Comparison of ENCODE assay signal across 8 cellular contexts in the genomic region with DNA sequence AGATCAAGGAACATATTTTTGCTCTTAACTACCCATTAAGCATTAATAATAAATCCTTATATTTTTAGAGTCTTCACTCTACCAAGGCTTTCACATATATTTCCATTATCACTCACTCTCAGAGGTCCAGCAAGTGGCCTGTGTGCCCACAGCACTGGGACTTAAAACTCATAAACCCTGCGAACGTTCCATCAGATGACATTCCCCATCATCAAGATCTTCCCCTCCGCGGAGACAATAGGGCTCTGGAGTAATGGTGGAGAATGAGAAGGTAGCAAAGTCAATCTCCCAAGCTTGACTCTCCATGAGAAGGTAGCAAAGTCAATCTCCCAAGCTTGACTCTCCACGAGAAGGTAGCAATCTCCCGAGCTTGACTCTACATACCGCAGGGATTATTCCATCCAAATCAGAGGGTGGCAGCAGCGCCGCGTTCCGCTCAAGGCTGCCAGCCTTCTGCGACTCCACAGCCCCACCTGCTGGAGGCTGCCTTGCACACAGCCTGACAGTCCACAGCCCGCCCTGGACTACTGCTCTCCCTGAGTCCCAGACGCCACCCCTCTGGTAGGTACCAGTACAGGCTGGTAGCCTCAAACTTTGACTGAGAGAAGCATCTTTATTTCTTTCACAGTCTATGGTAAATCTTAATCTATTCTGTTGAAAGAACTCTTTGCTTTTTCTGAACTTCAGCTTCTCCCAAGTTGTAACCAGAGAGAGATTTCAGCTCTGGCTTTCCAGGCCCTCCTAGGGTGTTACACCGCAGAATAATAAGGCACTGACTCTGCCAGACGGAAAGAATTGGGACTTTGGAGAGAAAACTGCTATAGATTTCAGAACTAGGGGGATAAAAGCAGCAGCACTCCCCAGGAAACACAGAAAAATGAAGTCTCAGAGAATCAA. TPM values are rescaled to one million over a fixed set of nuclear protein-coding genes. Genes with fewer than 3 reads are reported as not detected.
DNase-seq lines count a peak whose midpoint lies in the region; ATAC-seq and TF ChIP-seq lines count a peak whose summit lies in the region.

No MANE protein-coding gene starts in this region.

- H2AFZ ChIP-seq in OCI-LY3 (ENCODE audit: low read depth, low read length): no peak overlapping the region; the same call in 1 of the 2 replicates

- H3K36me3 Mint-ChIP-seq in naive thymus-derived CD4-positive, alpha-beta T cell: no peaks in the 10 kb centered on the region

- peaks cover 12% of the 10 kb centered on the region for H3K27me3 ChIP-seq in OCI-LY3 (ENCODE audit: low read depth, low read length)
- H3K27me3 ChIP-seq in naive thymus-derived CD4-positive, alpha-beta T cell (ENCODE audit: control insufficient read depth in 2 of 2, insufficient read depth in 2 of 2, low read length in 2 of 2): peaks cover 0 to 4% of the 10 kb centered on the region in 2 donors

- peak overlapping the region in 2 of 10 donors; percentile 39 to 52 for H3K4me3 Mint-ChIP-seq in naive thymus-derived CD4-positive, alpha-beta T cell

- intact Hi-C loops in naive thymus-derived CD4-positive, alpha-beta T cell (cut with micrococcal nuclease): loop anchor here (2.0 to 10.0 kb wide), 3 partner anchors 71 to 887 kb away; no protein-coding TSS in a partner anchor

- H3K4me3 ChIP-seq in OCI-LY3 (ENCODE audit: low read length) (peak overlapping the region; percentile 43), epithelial cell of proximal tubule (ENCODE audit: low read depth, low read length) (no peak overlapping the region)
- H3K4me3 ChIP-seq in naive thymus-derived CD4-positive, alpha-beta T cell (ENCODE audit: low read length): no peak overlapping the region

- H3K9ac ChIP-seq in OCI-LY3 (ENCODE audit: low read length): no peak overlapping the region

- peaks cover 5% of the 10 kb centered on the region; the same call in 1 of the 2 replicates for H3K4me1 ChIP-seq in OCI-LY3 (ENCODE audit: low read length)
- peaks cover 0 to 4% of the 10 kb centered on the region in 2 donors for H3K4me1 ChIP-seq in naive thymus-derived CD4-positive, alpha-beta T cell (ENCODE audit: control insufficient read depth in 2 of 2, insufficient read depth in 2 of 2, low read length in 2 of 2)

- peak overlapping the region; percentile 68 for H3K4me2 ChIP-seq in OCI-LY3 (ENCODE audit: low read length)

- DNase-seq in DMS 273 (lab: John Stamatoyannopoulos, UW; ENCODE audit: unreplicated experiment): peak; percentile 92
- peak in 71 of 76 experiments; percentile 7 to 87 (median 64) for DNase-seq in HUDEP-2 (lab: John Stamatoyannopoulos, UW; ENCODE audit: unreplicated experiment in 76 of 76)
- peak; percentile 81 for DNase-seq in activated T-cell treated with anti-CD3 and anti-CD28 coated beads for 1 hour (ENCODE audit: low read depth)
- no peak for DNase-seq in epithelial cell of proximal tubule (ENCODE audit: low read depth)
- peak; percentile 52 to 87 (median 76) for DNase-seq in naive thymus-derived CD4-positive, alpha-beta T cell
- DNase-seq in stimulated activated CD8-positive, alpha-beta memory T cell treated with anti-CD3 and anti-CD28 coated beads, Interleukin-7, amount 100 ng/mL, for 4 hours (ENCODE audit: low read depth in 2 of 2): peak; percentile 61 to 62

- no peak overlapping the region for H3K27ac ChIP-seq in OCI-LY3 (ENCODE audit: low read length)
- no peak overlapping the region for H3K27ac ChIP-seq in naive thymus-derived CD4-positive, alpha-beta T cell (ENCODE audit: low read depth, low read length)

- no peaks in the 10 kb centered on the region for H3K79me2 ChIP-seq in OCI-LY3 (ENCODE audit: low read length)

- no peaks in the 10 kb centered on the region for H4K20me1 ChIP-seq in OCI-LY3 (ENCODE audit: insufficient read depth, low read length)

- TF ChIP-seq CTCF in OCI-LY3 (IDR thresholded peaks at IDR 0.05; ENCODE audit: low read depth, low read length) (peak; percentile 89), epithelial cell of proximal tubule (conservative IDR thresholded peaks at IDR 0.05; ENCODE audit: low read depth, low read length) (peak; percentile 96)

- peaks cover 3 to 5% (median 4%) of the 10 kb centered on the region in 7 donors for H3K4me1 Mint-ChIP-seq in naive thymus-derived CD4-positive, alpha-beta T cell

- H3K36me3 ChIP-seq in OCI-LY3 (replicated peaks; ENCODE audit: low read depth, low read length): no peaks in the 10 kb centered on the region
- H3K36me3 ChIP-seq in naive thymus-derived CD4-positive, alpha-beta T cell (ENCODE audit: control insufficient read depth in 2 of 3, insufficient read depth in 3 of 3, low read length in 3 of 3): no peaks in the 10 kb centered on the region

- no peaks in the 10 kb centered on the region for H3K9me3 ChIP-seq in OCI-LY3 (ENCODE audit: insufficient read depth, low read length)
- no peaks in the 10 kb centered on the region for H3K9me3 ChIP-seq in naive thymus-derived CD4-positive, alpha-beta T cell (ENCODE audit: control insufficient read depth in 2 of 3, low read length in 3 of 3)

- ATAC-seq in GM21423 (IDR thresholded peaks at IDR 0.05; ENCODE audit: unreplicated experiment): peak; percentile 92
- ATAC-seq in naive thymus-derived CD4-positive, alpha-beta T cell: peak; percentile 100

- no peak overlapping the region for H3K27ac Mint-ChIP-seq in naive thymus-derived CD4-positive, alpha-beta T cell

- CTCF ChIA-PET in naive thymus-derived CD4-positive, alpha-beta T cell (lab: Charles Lee): interaction anchor here (0.5 to 1.6 kb wide), 11 partner anchors 9 to 655 kb away, joined by 3 to 7 read pairs (median 3); no protein-coding TSS in a partner anchor

- H3K9me3 Mint-ChIP-seq in naive thymus-derived CD4-positive, alpha-beta T cell: no peaks in the 10 kb centered on the region

- POLR2A ChIA-PET in naive thymus-derived CD4-positive, alpha-beta T cell (lab: Charles Lee): no interaction called here

- peaks cover 30 to 55% (median 47%) of the 10 kb centered on the region in 5 donors for H3K27me3 Mint-ChIP-seq in naive thymus-derived CD4-positive, alpha-beta T cell

RNA-seq across cellular contexts. Expression of gene CTTNBP2NL, which starts 26.4 kb away (rescaled TPM):
- 26.1 and 27.2 TPM in 2 replicates for total RNA-seq in epithelial cell of proximal tubule
- 1 to 10 TPM in 2 of 5 experiments, under 1 TPM in 3; 0.32 to 1.8 (median 0.90) TPM for total RNA-seq in naive thymus-derived CD4-positive, alpha-beta T cell
- not detected for polyA plus RNA-seq in naive thymus-derived CD4-positive, alpha-beta T cell
